ENCODE assay signal across 1 cellular context in the genomic region with DNA sequence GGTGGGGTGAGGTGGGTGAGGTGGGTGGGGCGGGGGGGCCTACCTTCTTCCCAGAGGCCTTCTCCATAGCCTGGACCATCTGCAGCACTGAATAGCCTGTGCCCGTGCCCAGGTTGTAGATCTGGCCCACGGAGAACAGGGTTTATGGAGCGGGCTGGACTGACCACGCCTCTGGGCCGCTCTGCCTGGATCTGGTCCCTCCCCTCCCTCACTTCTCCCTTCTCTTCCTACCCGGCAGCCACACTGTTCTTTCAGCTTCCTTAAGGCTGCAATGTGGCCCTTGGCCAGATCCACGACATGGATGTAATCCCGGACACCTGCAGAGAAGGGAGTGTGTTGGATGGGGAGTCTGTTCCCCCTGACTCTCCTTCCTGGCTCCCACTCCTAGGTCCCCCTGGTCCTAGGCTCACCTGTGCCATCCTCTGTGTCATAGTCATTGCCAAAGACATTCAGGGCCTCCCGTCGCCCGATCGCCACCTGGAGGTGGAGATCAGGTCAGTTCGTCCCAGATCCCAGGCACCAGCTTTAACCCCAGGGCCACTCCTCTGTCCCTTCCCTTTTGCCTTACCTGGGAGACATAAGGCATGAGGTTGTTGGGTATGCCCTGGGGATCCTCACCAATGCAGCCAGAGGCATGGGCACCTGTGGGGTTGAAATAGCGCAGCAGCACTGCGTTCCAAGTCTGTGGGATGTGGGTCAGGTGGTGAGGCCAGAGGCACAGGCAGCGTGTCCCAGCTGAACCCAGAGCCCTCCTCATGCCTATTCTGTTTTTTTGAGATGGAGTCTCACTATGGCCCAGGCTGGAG.
TF ChIP-seq lines count a peak whose summit lies in the region.

No MANE protein-coding gene starts in this region.

TF ChIP-seq in HCT116, 20 proteins besides CTCF, POLR2A, EP300 and RAD21:
- no peak for TF ChIP-seq EGR1 (IDR thresholded peaks at IDR 0.05; ENCODE audit: low read depth)
- no peak for TF ChIP-seq FOSL1 (IDR thresholded peaks at IDR 0.05; ENCODE audit: low read depth)
- no peak for TF ChIP-seq ZNF274 (IDR thresholded peaks at IDR 0.05; ENCODE audit: low read depth, low read length)
- no peak for TF ChIP-seq SP1 (IDR thresholded peaks at IDR 0.05; ENCODE audit: low read depth)
- TF ChIP-seq EZH2phosphoT487 (IDR thresholded peaks at IDR 0.05; ENCODE audit: borderline replicate concordance): no peak
